8 cellular contexts compared by ENCODE assay signal in the genomic region with DNA sequence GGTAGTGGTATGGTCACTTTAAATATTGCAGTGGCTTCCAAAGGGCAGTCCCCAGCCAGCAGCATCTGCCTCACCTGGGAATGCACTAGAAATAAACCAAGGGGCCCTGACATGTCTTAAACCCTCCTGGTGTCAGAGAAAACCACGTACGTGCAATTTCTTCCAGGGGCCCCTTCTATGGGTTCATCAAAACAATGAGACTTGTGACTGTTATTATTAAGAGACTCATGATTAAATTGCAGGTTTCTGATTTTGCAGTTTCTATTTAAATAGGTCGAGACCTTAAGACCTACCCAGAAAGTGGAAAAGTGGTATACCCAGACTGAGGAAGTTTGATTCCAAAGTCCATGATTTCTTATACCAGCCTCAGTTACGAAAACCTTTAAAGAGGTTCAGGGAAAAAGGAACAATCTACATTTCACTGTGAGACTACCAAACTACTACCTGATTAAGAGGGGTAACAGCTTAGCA. TPM values are rescaled to one million over a fixed set of nuclear protein-coding genes. Genes with fewer than 3 reads are reported as not detected.
DNase-seq lines count a peak whose midpoint lies in the region; FAIRE-seq and TF ChIP-seq lines count a peak whose summit lies in the region.

No MANE protein-coding gene starts in this region.

- H3K4me3 ChIP-seq in NB4 (ENCODE audit: low read depth, low read length), result peak overlapping the region; percentile 70
- peak overlapping the region; percentile 86 for H3K4me3 ChIP-seq in ectodermal cell (ENCODE audit: insufficient read depth, low read depth, low read length)

- peak overlapping the region; percentile 97 for H3K27ac ChIP-seq in ectodermal cell (ENCODE audit: insufficient read depth, low read depth, low read length, poor library complexity, severe bottlenecking)

- no peaks in the 10 kb centered on the region for H3K27me3 Mint-ChIP-seq in osteocyte (ENCODE audit: unreplicated experiment)

- no peak for TF ChIP-seq CTCF in NB4 (IDR thresholded peaks at IDR 0.05; ENCODE audit: low read depth, low read length)
- TF ChIP-seq CTCF in osteocyte (IDR thresholded peaks at IDR 0.05), result no peak

- no peaks in the 10 kb centered on the region for H3K4me1 ChIP-seq in ectodermal cell (ENCODE audit: control insufficient read depth, insufficient read depth, low read length)

- H3K9me3 ChIP-seq in ectodermal cell (ENCODE audit: control insufficient read depth, low read length), result no peaks in the 10 kb centered on the region

- H3K27me3 ChIP-seq in ectodermal cell (ENCODE audit: control insufficient read depth, insufficient read depth, low read length, poor library complexity, severe bottlenecking), result no peaks in the 10 kb centered on the region

- peaks cover 37% of the 10 kb centered on the region for H3K36me3 ChIP-seq in ectodermal cell (ENCODE audit: control insufficient read depth, insufficient read depth, low read length)

- peaks cover 46% of the 10 kb centered on the region for H3K36me3 Mint-ChIP-seq in osteocyte (ENCODE audit: unreplicated experiment)

- WGBS in ectodermal cell, 2 experiments, result 52 to 65% methylated on average over 4 of the region's 4 CpGs

- H3K27ac Mint-ChIP-seq in osteocyte (ENCODE audit: unreplicated experiment), result peak overlapping the region; percentile 93

- no peaks in the 10 kb centered on the region for H3K9me3 Mint-ChIP-seq in osteocyte (ENCODE audit: unreplicated experiment)

- TF ChIP-seq POLR2A in GM12891 (IDR thresholded peaks at IDR 0.05; ENCODE audit: low read depth, low read length) (peak; percentile 13; the same call in 1 of the 2 replicates), NB4 (IDR thresholded peaks at IDR 0.05; ENCODE audit: extremely low read depth, insufficient read length) (no peak)

- peak overlapping the region; percentile 99 for H3K4me3 Mint-ChIP-seq in osteocyte (ENCODE audit: unreplicated experiment)

- FAIRE-seq in GM12891 (lab: Jason Lieb, UNC), result no peak

- peaks cover 64% of the 10 kb centered on the region for H3K4me1 Mint-ChIP-seq in osteocyte (ENCODE audit: unreplicated experiment)

- DNase-seq in GM12891 (ENCODE audit: insufficient read length, low spot score), result no peak
- no peak for DNase-seq in NB4 (ENCODE audit: low read depth)
- no peak for DNase-seq in osteocyte (ENCODE audit: extremely low spot score, unreplicated experiment)
- DNase-seq in NCI-H748 treated with DMSO at 0.1 percent for 48 hours (lab: John Stamatoyannopoulos, UW), result no peak
- no peak for DNase-seq in activated effector memory CD4-positive, alpha-beta T cell treated with Interleukin-2 at 50 U/mL for 16 hours
- DNase-seq in kidney tubule cell (ENCODE audit: low spot score), result no peak
- no peak for DNase-seq in H4 (ENCODE audit: low spot score)

TF ChIP-seq in GM12891, 5 proteins besides CTCF, POLR2A, EP300 and RAD21:
- TF ChIP-seq SPI1 (IDR thresholded peaks at IDR 0.05; ENCODE audit: low read depth, low read length) (no peak), POLR2AphosphoS5 (IDR thresholded peaks at IDR 0.05; ENCODE audit: low read depth, low read length) (no peak), TAF1 (IDR thresholded peaks at IDR 0.05; ENCODE audit: low read depth, low read length) (no peak), PAX5 (IDR thresholded peaks at IDR 0.05; ENCODE audit: insufficient read depth, low read length, severe bottlenecking) (no peak), POU2F2 (IDR thresholded peaks at IDR 0.05; ENCODE audit: low read depth, low read length) (no peak)

RNA-seq across cellular contexts. Expression of gene POLG2, which starts 0.7 kb away (rescaled TPM):
- polyA plus RNA-seq in GM12891 (2012; ENCODE audit: low read depth, missing spikeins), result 10.8 TPM
- 32.9 TPM for polyA plus RNA-seq in ectodermal cell (2013, experiment 1 of 4)
- 33.2 TPM for polyA plus RNA-seq in ectodermal cell (2013, experiment 2 of 4)
- 26.8 TPM for polyA plus RNA-seq in ectodermal cell (2013, experiment 3 of 4)
- polyA plus RNA-seq in ectodermal cell (2013, experiment 4 of 4), result 25.0 TPM
- total RNA-seq in osteocyte, result 16.0 and 18.3 TPM in 2 replicates
- 11.8 and 40.1 TPM in 2 replicates for total RNA-seq in H4 (2014; rRNA removed; shearing (Covaris generic))

RNA-seq across cellular contexts. Expression of gene DDX5, which starts 8.5 kb away (rescaled TPM):
- 455 TPM for polyA plus RNA-seq in GM12891 (2012; ENCODE audit: low read depth, missing spikeins)
- polyA plus RNA-seq in ectodermal cell (2013, experiment 1 of 4), result 977 TPM
- 1,002 TPM for polyA plus RNA-seq in ectodermal cell (2013, experiment 2 of 4)
- 675 TPM for polyA plus RNA-seq in ectodermal cell (2013, experiment 3 of 4)
- 720 TPM for polyA plus RNA-seq in ectodermal cell (2013, experiment 4 of 4)
- total RNA-seq in osteocyte, result 689 and 816 TPM in 2 replicates
- 217 TPM in 2 replicates for total RNA-seq in H4 (2014; rRNA removed; shearing (Covaris generic))

RNA-seq across cellular contexts. Expression of gene CEP95, which starts 9.2 kb away (rescaled TPM):
- polyA plus RNA-seq in GM12891 (2012; ENCODE audit: low read depth, missing spikeins), result 24.2 TPM
- polyA plus RNA-seq in ectodermal cell (2013, experiment 1 of 4), result 85.3 TPM
- 74.5 TPM for polyA plus RNA-seq in ectodermal cell (2013, experiment 2 of 4)
- 68.4 TPM for polyA plus RNA-seq in ectodermal cell (2013, experiment 3 of 4)
- 75.9 TPM for polyA plus RNA-seq in ectodermal cell (2013, experiment 4 of 4)
- total RNA-seq in osteocyte, result 47.8 and 53.5 TPM in 2 replicates
- 23.3 and 24.6 TPM in 2 replicates for total RNA-seq in H4 (2014; rRNA removed; shearing (Covaris generic))

RNA-seq across cellular contexts. Expression of gene MILR1, which starts 48.7 kb away (rescaled TPM):
- polyA plus RNA-seq in GM12891 (2012; ENCODE audit: low read depth, missing spikeins), result 2.0 TPM
- not detected for polyA plus RNA-seq in ectodermal cell (2013, experiment 1 of 4)
- not detected for polyA plus RNA-seq in ectodermal cell (2013, experiment 2 of 4)
- not detected for polyA plus RNA-seq in ectodermal cell (2013, experiment 3 of 4)
- not detected for polyA plus RNA-seq in ectodermal cell (2013, experiment 4 of 4)
- total RNA-seq in osteocyte, result not detected in 2 replicates
- 20.3 and 24.8 TPM in 2 replicates for total RNA-seq in H4 (2014; rRNA removed; shearing (Covaris generic))
